25 cellular contexts compared by ENCODE assay signal in genomic region chr6:129653229-129653628, GRCh38.
"Had no signal": no experiment of that assay in that cellular context is flagged by ENCODE, and none has a peak within 500 bp of the region (broad histone marks: within the 10 kb centered on the region; RNA-seq: fewer than 3 reads in every experiment).

No MANE protein-coding gene starts in this region.

- H3K36me3 Mint-ChIP-seq: activated CD4-positive, alpha-beta memory T cell treated with anti-CD3 and anti-CD28 coated beads for 36 hours; brain had no signal

- H3K4me1 ChIP-seq: ascending aorta had no signal

- H3K9me3 Mint-ChIP-seq: activated CD4-positive, alpha-beta memory T cell treated with anti-CD3 and anti-CD28 coated beads for 36 hours; activated CD4-positive, alpha-beta T cell treated with anti-CD3 and anti-CD28 coated beads, Interleukin-2, amount 10 ng/mL, durations not matched to agents 24 days and 14 days; activated naive CD4-positive, alpha-beta T cell treated with anti-CD3 and anti-CD28 coated beads, Interleukin-2, amount 10 ng/mL, durations not matched to agents 7 days and 5 days; activated naive CD8-positive, alpha-beta T cell treated with anti-CD3 and anti-CD28 coated beads, Interleukin-2, amount 10 ng/mL, durations not matched to agents 7 days and 5 days; activated T-cell treated with anti-CD3 and anti-CD28 coated beads, Interleukin-2, amount 50 U/mL, for 24 hours; memory B cell; nephron progenitor cell had no signal

- H3K27me3 ChIP-seq: ascending aorta, right atrium auricular region, suprapubic skin, tibial nerve had no signal

- H3K4me3 ChIP-seq: ascending aorta, right atrium auricular region, suprapubic skin, tibial nerve had no signal

- H3K27me3 Mint-ChIP-seq: activated CD4-positive, alpha-beta memory T cell treated with anti-CD3 and anti-CD28 coated beads for 36 hours; activated CD4-positive, alpha-beta T cell treated with anti-CD3 and anti-CD28 coated beads, Interleukin-2, amount 10 ng/mL, durations not matched to agents 24 days and 14 days; activated naive CD4-positive, alpha-beta T cell treated with anti-CD3 and anti-CD28 coated beads, Interleukin-2, amount 10 ng/mL, durations not matched to agents 7 days and 5 days; activated T-cell treated with anti-CD3 and anti-CD28 coated beads, Interleukin-2, amount 50 U/mL, for 24 hours; memory B cell had no signal

- ATAC-seq: esophagus mucosa, left cardiac atrium had no signal

- H3K4me1 Mint-ChIP-seq: memory B cell, nephron progenitor cell had no signal

- H3K36me3 ChIP-seq: ascending aorta, right atrium auricular region, suprapubic skin, tibial nerve had no signal

- DNase-seq: activated CD4-positive, alpha-beta memory T cell treated with anti-CD3 and anti-CD28 coated beads for 36 hours; activated CD4-positive, alpha-beta T cell treated with anti-CD3 and anti-CD28 coated beads, Interleukin-2, amount 10 ng/mL, durations not matched to agents 24 days and 14 days; activated CD4-positive, CD25-positive, alpha-beta regulatory T cell treated with anti-CD3 and anti-CD28 coated beads, Interleukin-2, amount 50 U/mL, for 72 hours; activated CD8-positive, alpha-beta memory T cell treated with anti-CD3 and anti-CD28 coated beads, Interleukin-2, amount 50 U/mL, for 4 hours; activated gamma-delta T cell; activated naive CD4-positive, alpha-beta T cell treated with anti-CD3 and anti-CD28 coated beads, Interleukin-2, amount 10 ng/mL, durations not matched to agents 7 days and 5 days; activated naive CD8-positive, alpha-beta T cell treated with anti-CD3 and anti-CD28 coated beads, Interleukin-2, amount 10 ng/mL, durations not matched to agents 7 days and 5 days; activated T-cell treated with anti-CD3 and anti-CD28 coated beads, Interleukin-2, amount 50 U/mL, for 24 hours; cortex of kidney; foreskin fibroblast; head of caudate nucleus; hippocampal formation; left cardiac atrium; nephron progenitor cell; stimulated activated CD4-positive, alpha-beta T cell treated with anti-CD3 and anti-CD28 coated beads, Interleukin-15, amount 100 ng/mL, for 24 hours; stimulated activated CD4-positive, alpha-beta T cell treated with anti-CD3 and anti-CD28 coated beads, Interleukin-2, amount 100 ng/mL, for 24 hours; stimulated activated naive CD4-positive, alpha-beta T cell; T-helper 2 cell had no signal

- H3K4me3 Mint-ChIP-seq: activated CD4-positive, alpha-beta memory T cell treated with anti-CD3 and anti-CD28 coated beads for 36 hours; activated CD4-positive, alpha-beta T cell treated with anti-CD3 and anti-CD28 coated beads, Interleukin-2, amount 10 ng/mL, durations not matched to agents 24 days and 14 days; activated naive CD4-positive, alpha-beta T cell treated with anti-CD3 and anti-CD28 coated beads, Interleukin-2, amount 10 ng/mL, durations not matched to agents 7 days and 5 days; activated naive CD8-positive, alpha-beta T cell treated with anti-CD3 and anti-CD28 coated beads, Interleukin-2, amount 10 ng/mL, durations not matched to agents 7 days and 5 days; activated T-cell treated with anti-CD3 and anti-CD28 coated beads, Interleukin-2, amount 50 U/mL, for 24 hours; brain; memory B cell; nephron progenitor cell had no signal

- H3K9me3 ChIP-seq: ascending aorta, right atrium auricular region, suprapubic skin, tibial nerve had no signal

- H3K27ac Mint-ChIP-seq: activated CD4-positive, alpha-beta memory T cell treated with anti-CD3 and anti-CD28 coated beads for 36 hours; activated CD4-positive, alpha-beta T cell treated with anti-CD3 and anti-CD28 coated beads, Interleukin-2, amount 10 ng/mL, durations not matched to agents 24 days and 14 days; activated naive CD4-positive, alpha-beta T cell treated with anti-CD3 and anti-CD28 coated beads, Interleukin-2, amount 10 ng/mL, durations not matched to agents 7 days and 5 days; activated naive CD8-positive, alpha-beta T cell treated with anti-CD3 and anti-CD28 coated beads, Interleukin-2, amount 10 ng/mL, durations not matched to agents 7 days and 5 days; activated T-cell treated with anti-CD3 and anti-CD28 coated beads, Interleukin-2, amount 50 U/mL, for 24 hours; memory B cell; nephron progenitor cell had no signal
